Comparison of ENCODE assay signal across 7 cellular contexts in the genomic region with DNA sequence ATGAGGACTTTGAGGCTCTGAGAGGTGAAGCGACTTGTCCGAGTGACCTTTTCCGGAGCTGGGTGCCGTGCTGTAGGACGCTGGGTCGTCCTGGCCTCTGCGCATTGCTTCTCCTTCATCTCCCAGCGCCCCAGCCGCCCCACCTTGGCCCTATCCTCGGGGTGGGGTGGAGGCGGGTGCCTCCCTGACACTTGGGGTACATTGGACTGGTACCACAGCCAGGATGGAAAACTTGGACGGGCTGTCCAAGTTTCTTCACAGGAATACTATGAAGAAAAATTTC.
DNase-seq lines count a peak whose midpoint lies in the region; ATAC-seq and TF ChIP-seq lines count a peak whose summit lies in the region.

No MANE protein-coding gene starts in this region.

- 65 to 69% methylated on average over 12 of the region's 12 CpGs for WGBS in thyroid gland, 2 donors

- H3K4me1 Mint-ChIP-seq in HFFc6 (ENCODE audit: low read depth), result peaks cover 7% of the 10 kb centered on the region; the same call in 1 of the 2 replicates
- H3K4me1 Mint-ChIP-seq in activated T-helper 2 cell treated with anti-CD3 and anti-CD28 coated beads, Interferon-gamma antibody, Interleukin-2, Interleukin-4, amounts not matched to agents 10 μg/mL and 5 μg/mL and 100 μg/mL, durations not matched to agents 14 hours and 24 hours and 36 hours (ENCODE audit: low read depth), result peaks cover 3% of the 10 kb centered on the region
- peaks cover 6% of the 10 kb centered on the region for H3K4me1 Mint-ChIP-seq in stimulated activated naive CD8-positive, alpha-beta T cell treated with anti-CD3 and anti-CD28 coated beads, Interleukin-15, amount 100 ng/mL, for 72 hours

- TF ChIP-seq POLR2A in thyroid gland (IDR thresholded peaks at IDR 0.05), result no peak

- H3K27ac ChIP-seq in iPS-18a (ENCODE audit: low read length) (no peak overlapping the region), thyroid gland (no peak overlapping the region)

- H3K4me1 ChIP-seq in iPS-18a (ENCODE audit: control insufficient read depth, low read depth, low read length) (peaks cover 9% of the 10 kb centered on the region), thyroid gland (peaks cover 5 to 7% of the 10 kb centered on the region in 2 donors)

- H3K9me3 ChIP-seq in iPS-18a (ENCODE audit: control insufficient read depth, low read depth, low read length) (no peaks in the 10 kb centered on the region), thyroid gland (no peaks in the 10 kb centered on the region)

- H3K27ac Mint-ChIP-seq in HFFc6, result peak overlapping the region; percentile 87
- H3K27ac Mint-ChIP-seq in activated T-helper 2 cell treated with anti-CD3 and anti-CD28 coated beads, Interferon-gamma antibody, Interleukin-2, Interleukin-4, amounts not matched to agents 10 μg/mL and 5 μg/mL and 100 μg/mL, durations not matched to agents 14 hours and 24 hours and 36 hours, result no peak overlapping the region
- H3K27ac Mint-ChIP-seq in stimulated activated naive CD8-positive, alpha-beta T cell treated with anti-CD3 and anti-CD28 coated beads, Interleukin-15, amount 100 ng/mL, for 72 hours, result peak overlapping the region in 1 of 2 donors; percentile 87

- H3K9me3 Mint-ChIP-seq in HFFc6, result no peaks in the 10 kb centered on the region
- H3K9me3 Mint-ChIP-seq in activated T-helper 2 cell treated with anti-CD3 and anti-CD28 coated beads, Interferon-gamma antibody, Interleukin-2, Interleukin-4, amounts not matched to agents 10 μg/mL and 5 μg/mL and 100 μg/mL, durations not matched to agents 14 hours and 24 hours and 36 hours, result no peaks in the 10 kb centered on the region
- H3K9me3 Mint-ChIP-seq in stimulated activated naive CD8-positive, alpha-beta T cell treated with anti-CD3 and anti-CD28 coated beads, Interleukin-15, amount 100 ng/mL, for 72 hours, result no peaks in the 10 kb centered on the region

- H3K4me3 Mint-ChIP-seq in HFFc6, result peak overlapping the region; percentile 93
- peak overlapping the region; percentile 73 for H3K4me3 Mint-ChIP-seq in activated T-helper 2 cell treated with anti-CD3 and anti-CD28 coated beads, Interferon-gamma antibody, Interleukin-2, Interleukin-4, amounts not matched to agents 10 μg/mL and 5 μg/mL and 100 μg/mL, durations not matched to agents 14 hours and 24 hours and 36 hours (ENCODE audit: low read depth)
- peak overlapping the region; percentile 85 to 90 for H3K4me3 Mint-ChIP-seq in stimulated activated naive CD8-positive, alpha-beta T cell treated with anti-CD3 and anti-CD28 coated beads, Interleukin-15, amount 100 ng/mL, for 72 hours

- TF ChIP-seq CTCF in HFFc6 (IDR thresholded peaks at IDR 0.05) (no peak), thyroid gland (IDR thresholded peaks at IDR 0.05) (no peak)

- peaks cover 8% of the 10 kb centered on the region for H3K27me3 Mint-ChIP-seq in HFFc6 (ENCODE audit: insufficient read depth)
- H3K27me3 Mint-ChIP-seq in activated T-helper 2 cell treated with anti-CD3 and anti-CD28 coated beads, Interferon-gamma antibody, Interleukin-2, Interleukin-4, amounts not matched to agents 10 μg/mL and 5 μg/mL and 100 μg/mL, durations not matched to agents 14 hours and 24 hours and 36 hours (ENCODE audit: low read depth), result peaks cover 13% of the 10 kb centered on the region
- H3K27me3 Mint-ChIP-seq in stimulated activated naive CD8-positive, alpha-beta T cell treated with anti-CD3 and anti-CD28 coated beads, Interleukin-15, amount 100 ng/mL, for 72 hours, result peaks cover 21% of the 10 kb centered on the region

- H3K4me3 ChIP-seq in iPS-18a (ENCODE audit: low read length) (peak overlapping the region; percentile 84), thyroid gland (replicated peaks in 1 of 3) (peak overlapping the region in 1 of 3 donors; percentile 60)

- peaks cover 4% of the 10 kb centered on the region; the same call in 1 of the 2 replicates for H3K36me3 Mint-ChIP-seq in HFFc6 (ENCODE audit: low read depth)
- H3K36me3 Mint-ChIP-seq in activated T-helper 2 cell treated with anti-CD3 and anti-CD28 coated beads, Interferon-gamma antibody, Interleukin-2, Interleukin-4, amounts not matched to agents 10 μg/mL and 5 μg/mL and 100 μg/mL, durations not matched to agents 14 hours and 24 hours and 36 hours (ENCODE audit: low read depth), result no peaks in the 10 kb centered on the region

- H3K9ac ChIP-seq in iPS-18a (ENCODE audit: low read length), result peak overlapping the region; percentile 69

- intact Hi-C loops in activated T-helper 2 cell treated with anti-CD3 and anti-CD28 coated beads, Interferon-gamma antibody, Interleukin-2, Interleukin-4, amounts not matched to agents 10 μg/mL and 5 μg/mL and 100 μg/mL, durations not matched to agents 14 hours and 24 hours and 36 hours (cut with micrococcal nuclease), result loop anchor here (5.0 kb wide), 1 partner anchor 75 kb away; no protein-coding TSS in a partner anchor
- intact Hi-C loops in thyroid gland (cut with DNase I), result no loop called here

- no peak for ATAC-seq in stimulated activated naive CD8-positive, alpha-beta T cell treated with anti-CD3 and anti-CD28 coated beads, Interleukin-15, amount 100 ng/mL, for 72 hours
- ATAC-seq in GM21381 (IDR thresholded peaks at IDR 0.05; ENCODE audit: unreplicated experiment), result no peak

- peaks cover 13% of the 10 kb centered on the region for H3K27me3 ChIP-seq in iPS-18a (ENCODE audit: control insufficient read depth, insufficient read depth, low read length)
- no peaks in the 10 kb centered on the region for H3K27me3 ChIP-seq in thyroid gland

- DNase-seq in HFFc6 (no peak), dedifferentiated amniotic fluid mesenchymal stem cell (ENCODE audit: extremely low spot score) (no peak), thyroid gland (no peak)
- DNase-seq in activated T-helper 2 cell treated with anti-CD3 and anti-CD28 coated beads, Interferon-gamma antibody, Interleukin-2, Interleukin-4, amounts not matched to agents 10 μg/mL and 5 μg/mL and 100 μg/mL, durations not matched to agents 14 hours and 24 hours and 36 hours (ENCODE audit: low spot score), result no peak
- no peak for DNase-seq in stimulated activated naive CD8-positive, alpha-beta T cell treated with anti-CD3 and anti-CD28 coated beads, Interleukin-15, amount 100 ng/mL, for 72 hours

- H3K36me3 ChIP-seq in iPS-18a (ENCODE audit: control insufficient read depth, low read depth, low read length) (no peaks in the 10 kb centered on the region), thyroid gland (no peaks in the 10 kb centered on the region)
